Comparison of ENCODE assay signal across 8 cellular contexts in genomic region chr7:127651556-127652332, GRCh38. TPM values are rescaled to one million over a fixed set of nuclear protein-coding genes. Genes with fewer than 3 reads are reported as not detected.
A peak's percentile ranks its signal among the peaks of the same experiment; 100 is the strongest.
DNase-seq lines count a peak whose midpoint lies in the region; ATAC-seq and TF ChIP-seq lines count a peak whose summit lies in the region.

Gene SND1 (plus strand): TSS chr7:127652194. CDS start chr7:127652374, 180 bp downstream.

- H3K27ac ChIP-seq in DND-41 (ENCODE audit: low read length) = peak within 1 kb of the TSS; percentile 78
- H3K27ac ChIP-seq in GM23248 = peak within 1 kb of the TSS; percentile 93
- H3K27ac ChIP-seq in esophagus squamous epithelium = peak within 1 kb of the TSS; percentile 94 to 98 (median 95)

- H3K9ac ChIP-seq in DND-41 (ENCODE audit: low read depth, low read length) (peak within 1 kb of the TSS; percentile 74), GM23248 (peak within 1 kb of the TSS; percentile 93)

- intact Hi-C loops in activated T-helper 1 cell treated with anti-CD3 and anti-CD28 coated beads, Interleukin-12 subunit alpha, Interleukin-12 subunit beta, Interleukin-2, Interleukin-4 antibody, amounts not matched to agents 30 ng/mL and 10 ng/mL and 1 ng/mL, durations not matched to agents 14 hours and 24 hours and 36 hours (cut with micrococcal nuclease) = loop anchor here (1.0 to 10.0 kb wide), 8 partner anchors 66 to 883 kb away; partner anchors contain the start of genes GCC1, HILPDA, IMPDH1 and RBM28
- intact Hi-C loops in esophagus squamous epithelium (cut with DNase I) = no loop called here

- peaks cover 6% of the 10 kb centered on the region for H3K27me3 Mint-ChIP-seq in activated T-helper 1 cell treated with anti-CD3 and anti-CD28 coated beads, Interleukin-12 subunit alpha, Interleukin-12 subunit beta, Interleukin-2, Interleukin-4 antibody, amounts not matched to agents 30 ng/mL and 10 ng/mL and 1 ng/mL, durations not matched to agents 14 hours and 24 hours and 36 hours (ENCODE audit: insufficient read depth)

- peak within 1 kb of the TSS; percentile 100 for H3K4me3 Mint-ChIP-seq in activated T-helper 1 cell treated with anti-CD3 and anti-CD28 coated beads, Interleukin-12 subunit alpha, Interleukin-12 subunit beta, Interleukin-2, Interleukin-4 antibody, amounts not matched to agents 30 ng/mL and 10 ng/mL and 1 ng/mL, durations not matched to agents 14 hours and 24 hours and 36 hours
- no peak within 1 kb of the TSS for H3K4me3 Mint-ChIP-seq in stimulated activated effector memory CD8-positive, alpha-beta T cell treated with anti-CD3 and anti-CD28 coated beads, Interleukin-12 subunit alpha, Interleukin-12 subunit beta, amount 100 ng/mL, for 72 hours

- H3K27ac Mint-ChIP-seq in activated T-helper 1 cell treated with anti-CD3 and anti-CD28 coated beads, Interleukin-12 subunit alpha, Interleukin-12 subunit beta, Interleukin-2, Interleukin-4 antibody, amounts not matched to agents 30 ng/mL and 10 ng/mL and 1 ng/mL, durations not matched to agents 14 hours and 24 hours and 36 hours = peak within 1 kb of the TSS; percentile 98
- H3K27ac Mint-ChIP-seq in stimulated activated effector memory CD8-positive, alpha-beta T cell treated with anti-CD3 and anti-CD28 coated beads, Interleukin-12 subunit alpha, Interleukin-12 subunit beta, amount 100 ng/mL, for 72 hours = no peak within 1 kb of the TSS

- TF ChIP-seq CTCF in DND-41 (IDR thresholded peaks at IDR 0.05; ENCODE audit: borderline replicate concordance, extremely low read depth, low read length, poor library complexity, severe bottlenecking) (no peak), esophagus squamous epithelium (IDR thresholded peaks at IDR 0.05) (no peak)

- H3K4me3 ChIP-seq in DND-41 (ENCODE audit: low read depth in 1 of 2, low read length in 2 of 2) (peak within 1 kb of the TSS; percentile 76 to 78), GM23248 (peak within 1 kb of the TSS; percentile 94), esophagus squamous epithelium (peak within 1 kb of the TSS; percentile 85 to 98 (median 92))

- peaks cover 48% of the 10 kb centered on the region for H3K79me2 ChIP-seq in DND-41 (ENCODE audit: insufficient read depth, low read length)
- H3K79me2 ChIP-seq in GM23248 (ENCODE audit: insufficient read depth) = peaks cover 47% of the 10 kb centered on the region

- H3K4me1 ChIP-seq in DND-41 (ENCODE audit: insufficient read depth, low read length) (peaks cover 40% of the 10 kb centered on the region), GM23248 (ENCODE audit: insufficient read depth) (peaks cover 26% of the 10 kb centered on the region), esophagus squamous epithelium (peaks cover 0 to 35% (median 27%) of the 10 kb centered on the region in 3 donors)

- 2 to 3% methylated on average over 63 to 64 of the region's 67 CpGs for WGBS in GM23248 (ENCODE audit: low coverage in 1 of 2, low lambda C conversion rate in 2 of 2, missing lambda C conversion rate in 2 of 2), 2 experiments
- 0 to 1% methylated on average over 7 to 27 of the region's 67 CpGs for WGBS in esophagus squamous epithelium, 2 donors

- in situ Hi-C loops in GM23248 (cut with MboI) = no loop called here

- peak; percentile 95 for ATAC-seq in DND-41 (ENCODE audit: insufficient read depth, low read depth)
- ATAC-seq in stimulated activated effector memory CD8-positive, alpha-beta T cell treated with anti-CD3 and anti-CD28 coated beads, Interleukin-12 subunit alpha, Interleukin-12 subunit beta, amount 100 ng/mL, for 72 hours = peak; percentile 95

- DNase-seq in DND-41 (peak; percentile 99), GM23248 (peak; percentile 99), Kasumi-1 (lab: John Stamatoyannopoulos, UW) (peak; percentile 99 to 100), RPMI7951 (ENCODE audit: low read depth) (peak; percentile 99), esophagus squamous epithelium (lab: John Stamatoyannopoulos, UW) (peak; percentile 97), myocyte (ENCODE audit: low read depth) (peak; percentile 100)
- DNase-seq in activated T-helper 1 cell treated with anti-CD3 and anti-CD28 coated beads, Interleukin-12 subunit alpha, Interleukin-12 subunit beta, Interleukin-2, Interleukin-4 antibody, amounts not matched to agents 30 ng/mL and 10 ng/mL and 1 ng/mL, durations not matched to agents 14 hours and 24 hours and 36 hours (ENCODE audit: low spot score) = peak; percentile 99
- peak; percentile 89 to 99 for DNase-seq in stimulated activated effector memory CD8-positive, alpha-beta T cell treated with anti-CD3 and anti-CD28 coated beads, Interleukin-12 subunit alpha, Interleukin-12 subunit beta, amount 100 ng/mL, for 72 hours (ENCODE audit: low spot score in 2 of 2)

- peaks cover 49% of the 10 kb centered on the region for H3K4me1 Mint-ChIP-seq in activated T-helper 1 cell treated with anti-CD3 and anti-CD28 coated beads, Interleukin-12 subunit alpha, Interleukin-12 subunit beta, Interleukin-2, Interleukin-4 antibody, amounts not matched to agents 30 ng/mL and 10 ng/mL and 1 ng/mL, durations not matched to agents 14 hours and 24 hours and 36 hours (ENCODE audit: low read depth)
- H3K4me1 Mint-ChIP-seq in stimulated activated effector memory CD8-positive, alpha-beta T cell treated with anti-CD3 and anti-CD28 coated beads, Interleukin-12 subunit alpha, Interleukin-12 subunit beta, amount 100 ng/mL, for 72 hours = peaks cover 42% of the 10 kb centered on the region

- H3K36me3 Mint-ChIP-seq in activated T-helper 1 cell treated with anti-CD3 and anti-CD28 coated beads, Interleukin-12 subunit alpha, Interleukin-12 subunit beta, Interleukin-2, Interleukin-4 antibody, amounts not matched to agents 30 ng/mL and 10 ng/mL and 1 ng/mL, durations not matched to agents 14 hours and 24 hours and 36 hours (ENCODE audit: low read depth) = peaks cover 26% of the 10 kb centered on the region
- peaks cover 49% of the 10 kb centered on the region for H3K36me3 Mint-ChIP-seq in stimulated activated effector memory CD8-positive, alpha-beta T cell treated with anti-CD3 and anti-CD28 coated beads, Interleukin-12 subunit alpha, Interleukin-12 subunit beta, amount 100 ng/mL, for 72 hours

- H4K20me1 ChIP-seq in DND-41 (ENCODE audit: insufficient read depth, low read length) (peaks cover 24% of the 10 kb centered on the region; the same call in 1 of the 2 replicates), GM23248 (ENCODE audit: insufficient read depth) (peaks cover 12% of the 10 kb centered on the region; the same call in 1 of the 2 replicates)

- 0 out of 2 replicates have a peak, but pooled peaks cover 5% of the 10 kb centered on the region for H3F3A ChIP-seq in GM23248 (ENCODE audit: insufficient read depth)

- H3K9me3 ChIP-seq in DND-41 (ENCODE audit: insufficient read depth, low read length, severe bottlenecking) = no peaks in the 10 kb centered on the region
- H3K9me3 ChIP-seq in GM23248 (ENCODE audit: low read depth) = no peaks in the 10 kb centered on the region
- no peaks in the 10 kb centered on the region for H3K9me3 ChIP-seq in esophagus squamous epithelium

- no peaks in the 10 kb centered on the region for H3K9me3 Mint-ChIP-seq in activated T-helper 1 cell treated with anti-CD3 and anti-CD28 coated beads, Interleukin-12 subunit alpha, Interleukin-12 subunit beta, Interleukin-2, Interleukin-4 antibody, amounts not matched to agents 30 ng/mL and 10 ng/mL and 1 ng/mL, durations not matched to agents 14 hours and 24 hours and 36 hours
- no peaks in the 10 kb centered on the region for H3K9me3 Mint-ChIP-seq in stimulated activated effector memory CD8-positive, alpha-beta T cell treated with anti-CD3 and anti-CD28 coated beads, Interleukin-12 subunit alpha, Interleukin-12 subunit beta, amount 100 ng/mL, for 72 hours

- no peaks in the 10 kb centered on the region for H3K27me3 ChIP-seq in DND-41 (ENCODE audit: insufficient read depth, low read length, poor library complexity)
- no peaks in the 10 kb centered on the region for H3K27me3 ChIP-seq in GM23248 (replicated peaks; ENCODE audit: insufficient read depth)
- no peaks in the 10 kb centered on the region for H3K27me3 ChIP-seq in esophagus squamous epithelium

- H3K36me3 ChIP-seq in DND-41 (ENCODE audit: insufficient read depth, low read length) (peaks cover 10% of the 10 kb centered on the region), GM23248 (ENCODE audit: low read depth) (no peaks in the 10 kb centered on the region), esophagus squamous epithelium (peaks cover 0 to 4% (median 0%) of the 10 kb centered on the region in 3 donors)

- TF ChIP-seq POLR2A in esophagus squamous epithelium (IDR thresholded peaks at IDR 0.05) = peak in 2 of 4 donors; percentile 68 to 88

- peak within 1 kb of the TSS; percentile 89 for H2AFZ ChIP-seq in DND-41 (ENCODE audit: low read depth, low read length)
- peak within 1 kb of the TSS; percentile 95 for H2AFZ ChIP-seq in GM23248

- H3K4me2 ChIP-seq in DND-41 (ENCODE audit: insufficient read depth, low read length) (peak within 1 kb of the TSS; percentile 69), GM23248 (ENCODE audit: unreplicated experiment) (peak within 1 kb of the TSS; percentile 92)

- H3K9me2 ChIP-seq in GM23248 (ENCODE audit: insufficient read depth) = no peaks in the 10 kb centered on the region

RNA-seq across cellular contexts. Expression of gene SND1, which starts in this region (rescaled TPM):
- 174 and 184 TPM in 2 replicates for total RNA-seq in GM23248 (2014; rRNA removed; shearing (Covaris generic))
- 128 and 137 TPM in 2 replicates for polyA plus RNA-seq in GM23248 (2016; fragmentation: Nextera tagmentation; extraction: Ambion mirVana)
- 148 and 159 TPM in 2 replicates for total RNA-seq in RPMI7951 (2014; rRNA removed; shearing (Covaris generic))
- 281 and 292 TPM in 2 replicates for total RNA-seq in activated T-helper 1 cell treated with anti-CD3 and anti-CD28 coated beads, Interleukin-12 subunit alpha, Interleukin-12 subunit beta, Interleukin-2, Interleukin-4 antibody, amounts not matched to agents 30 ng/mL and 10 ng/mL and 1 ng/mL, durations not matched to agents 14 hours and 24 hours and 36 hours
- 10 to 100 TPM; 84.2 to 98.8 (median 93.4) TPM for total RNA-seq in esophagus squamous epithelium
- total RNA-seq in myocyte = 177 and 218 TPM in 2 replicates
- 219 TPM for polyA plus RNA-seq in myocyte (2012)

Comparison
In these comparisons a context has a peak if more than half of its experiments do, and no peak if none do; other contexts are left out.
1. Peak in every context shown above with its lines: DNase-seq, ATAC-seq, H3K4me3 ChIP-seq and H3K27ac ChIP-seq.